1 cellular context compared by ENCODE assay signal in the genomic region with DNA sequence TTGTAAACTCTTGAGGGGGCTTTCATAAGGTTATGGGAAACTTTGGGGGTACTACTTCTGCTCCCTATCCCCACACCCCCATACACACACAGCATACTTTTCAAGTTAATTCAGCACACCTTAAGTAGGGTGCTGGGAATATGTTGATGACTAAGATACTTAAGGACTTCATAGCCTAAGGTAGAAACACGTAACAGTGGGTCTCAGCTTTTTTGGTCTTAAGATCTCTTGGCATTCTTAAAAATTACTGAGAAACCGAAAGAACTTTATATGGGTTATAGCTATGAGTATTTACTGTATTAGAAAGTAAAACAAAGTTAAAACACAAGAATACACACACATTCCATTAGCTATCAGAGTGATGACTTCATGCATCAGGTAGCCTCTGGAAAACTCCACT.
TF ChIP-seq lines count a peak whose summit lies in the region.

No MANE protein-coding gene starts in this region.

TF ChIP-seq in GM12878, 131 proteins besides CTCF, POLR2A, EP300 and RAD21:
- TF ChIP-seq SREBF2 (IDR thresholded peaks at IDR 0.05; ENCODE audit: low read length) (no peak), CBX5 (IDR thresholded peaks at IDR 0.05; ENCODE audit: low read depth) (no peak), EED (IDR thresholded peaks at IDR 0.05; ENCODE audit: low read depth) (no peak), JUNB (IDR thresholded peaks at IDR 0.05) (no peak), REST (IDR thresholded peaks at IDR 0.05; ENCODE audit: low read depth, low read length) (no peak), ZBED1 (IDR thresholded peaks at IDR 0.05; ENCODE audit: borderline replicate concordance) (no peak), ZNF622 (IDR thresholded peaks at IDR 0.05) (no peak), GABPA (IDR thresholded peaks at IDR 0.05; ENCODE audit: low read depth) (no peak), BCL11A (IDR thresholded peaks at IDR 0.05; ENCODE audit: low read depth, low read length) (no peak), JUND (IDR thresholded peaks at IDR 0.05; ENCODE audit: low read depth, low read length) (no peak), MYB (IDR thresholded peaks at IDR 0.05; ENCODE audit: borderline replicate concordance, low read depth, low read length) (no peak), HDGF (IDR thresholded peaks at IDR 0.05) (no peak), ZBTB40 (IDR thresholded peaks at IDR 0.05; ENCODE audit: borderline replicate concordance) (no peak), GATAD2B (conservative IDR thresholded peaks at IDR 0.05; ENCODE audit: low read depth) (no peak), EGR1 (IDR thresholded peaks at IDR 0.05; ENCODE audit: borderline replicate concordance in 1 of 2, low read depth in 2 of 2, low read length in 2 of 2) (no peak), ZBTB33 (IDR thresholded peaks at IDR 0.05) (no peak), POU2F2 (IDR thresholded peaks at IDR 0.05; ENCODE audit: borderline replicate concordance, low read depth, low read length) (no peak), HCFC1 (IDR thresholded peaks at IDR 0.05; ENCODE audit: low read length) (no peak)
- TF ChIP-seq, protein P1, sequence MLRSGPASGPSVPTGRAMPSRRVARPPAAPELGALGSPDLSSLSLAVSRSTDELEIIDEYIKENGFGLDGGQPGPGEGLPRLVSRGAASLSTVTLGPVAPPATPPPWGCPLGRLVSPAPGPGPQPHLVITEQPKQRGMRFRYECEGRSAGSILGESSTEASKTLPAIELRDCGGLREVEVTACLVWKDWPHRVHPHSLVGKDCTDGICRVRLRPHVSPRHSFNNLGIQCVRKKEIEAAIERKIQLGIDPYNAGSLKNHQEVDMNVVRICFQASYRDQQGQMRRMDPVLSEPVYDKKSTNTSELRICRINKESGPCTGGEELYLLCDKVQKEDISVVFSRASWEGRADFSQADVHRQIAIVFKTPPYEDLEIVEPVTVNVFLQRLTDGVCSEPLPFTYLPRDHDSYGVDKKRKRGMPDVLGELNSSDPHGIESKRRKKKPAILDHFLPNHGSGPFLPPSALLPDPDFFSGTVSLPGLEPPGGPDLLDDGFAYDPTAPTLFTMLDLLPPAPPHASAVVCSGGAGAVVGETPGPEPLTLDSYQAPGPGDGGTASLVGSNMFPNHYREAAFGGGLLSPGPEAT (IDR thresholded peaks at IDR 0.05; ENCODE audit: low read depth): no peak
